Comparison of ENCODE assay signal across 19 cellular contexts in genomic region chr1:182032251-182032650, GRCh38. TPM values are rescaled to one million over a fixed set of nuclear protein-coding genes. Genes with fewer than 3 reads are reported as not detected.
"Had no signal": no experiment of that assay in that cellular context is flagged by ENCODE, and none has a peak within 500 bp of the region (broad histone marks: within the 10 kb centered on the region; RNA-seq: fewer than 3 reads in every experiment).

No MANE protein-coding gene starts in this region.

- H3K9me3 ChIP-seq: transverse colon, vagina had no signal

- H3K4me3 ChIP-seq: transverse colon, vagina had no signal

- H3K36me3 ChIP-seq: transverse colon, vagina had no signal

- H3K27ac ChIP-seq: transverse colon, vagina had no signal

- ATAC-seq: effector memory CD8-positive, alpha-beta T cell; natural killer cell; right cardiac atrium had no signal

- H3K27me3 ChIP-seq: transverse colon, vagina had no signal

- DNase-seq: activated CD4-positive, CD25-positive, alpha-beta regulatory T cell treated with anti-CD3 and anti-CD28 coated beads, Interleukin-2, amount 50 U/mL, for 72 hours; activated naive CD4-positive, alpha-beta T cell; activated naive CD8-positive, alpha-beta T cell treated with anti-CD3 and anti-CD28 coated beads, Interleukin-2, amount 10 ng/mL, durations not matched to agents 7 days and 5 days; activated T-cell treated with anti-CD3 and anti-CD28 coated beads for 4 hours; anterior cingulate cortex; dermis blood vessel endothelial cell; effector memory CD8-positive, alpha-beta T cell; erythroblast; mesendoderm; natural killer cell; occipital lobe; right cardiac atrium; small intestine; stimulated activated CD4-positive, alpha-beta T cell treated with anti-CD3 and anti-CD28 coated beads, Interleukin-4, amount 100 ng/mL, for 24 hours; stimulated activated naive CD4-positive, alpha-beta T cell treated with Interleukin-2 at 50 U/mL for 16 hours; T-helper 9 cell; transverse colon had no signal

RNA-seq across cellular contexts. Expression of gene ZNF648, which starts 29.3 kb away (rescaled TPM):
- total RNA-seq: activated naive CD8-positive, alpha-beta T cell treated with anti-CD3 and anti-CD28 coated beads, Interleukin-2, amount 10 ng/mL, durations not matched to agents 7 days and 5 days; chondrocyte; dermis blood vessel endothelial cell; natural killer cell; right cardiac atrium; vagina had no signal
